In genomic region chr13:73204916-73205315, GRCh38 we compare ENCODE assay signal across 29 cellular contexts.
"Had no signal": no experiment of that assay in that cellular context is flagged by ENCODE, and none has a peak within 500 bp of the region (broad histone marks: within the 10 kb centered on the region; RNA-seq: fewer than 3 reads in every experiment).

No MANE protein-coding gene starts in this region.

- H3K4me1 Mint-ChIP-seq: mesothelial cell of epicardium; naive thymus-derived CD4-positive, alpha-beta T cell; stimulated activated naive B cell treated with anti-CD40 and anti-IgM and Interleukin-4, amounts not matched to agents 10 μg/mL and 1 μg/mL and 100 μg/mL, for 72 hours had no signal

- H3K4me1 ChIP-seq: left lung, testis, thyroid gland, upper lobe of left lung had no signal

- H3K27ac Mint-ChIP-seq: mesothelial cell of epicardium; naive thymus-derived CD4-positive, alpha-beta T cell; natural killer cell treated with Interleukin-12 subunit alpha and Interleukin-12 subunit beta and Interleukin-15 and Interleukin-18, amount 100 ng/mL, for 72 hours; stimulated activated naive B cell treated with anti-CD40 and anti-IgM and Interleukin-4, amounts not matched to agents 10 μg/mL and 1 μg/mL and 100 μg/mL, for 72 hours had no signal

- H3K9me3 Mint-ChIP-seq: mesothelial cell of epicardium; natural killer cell treated with Interleukin-12 subunit alpha and Interleukin-12 subunit beta and Interleukin-15 and Interleukin-18, amount 100 ng/mL, for 72 hours had no signal

- H3K9me3 ChIP-seq: left lung, pancreas, prostate gland, stomach, testis, thyroid gland, transverse colon, upper lobe of left lung, vagina had no signal

- H3K36me3 Mint-ChIP-seq: mesothelial cell of epicardium; natural killer cell treated with Interleukin-12 subunit alpha and Interleukin-12 subunit beta and Interleukin-15 and Interleukin-18, amount 100 ng/mL, for 72 hours; stimulated activated naive B cell treated with anti-CD40 and anti-IgM and Interleukin-4, amounts not matched to agents 10 μg/mL and 1 μg/mL and 100 μg/mL, for 72 hours had no signal

- H3K4me3 Mint-ChIP-seq: mesothelial cell of epicardium; naive thymus-derived CD4-positive, alpha-beta T cell; natural killer cell treated with Interleukin-12 subunit alpha and Interleukin-12 subunit beta and Interleukin-15 and Interleukin-18, amount 100 ng/mL, for 72 hours; stimulated activated naive B cell treated with anti-CD40 and anti-IgM and Interleukin-4, amounts not matched to agents 10 μg/mL and 1 μg/mL and 100 μg/mL, for 72 hours had no signal

- H3K27ac ChIP-seq: left lung, pancreas, prostate gland, skin epidermis, stomach, testis, thyroid gland, upper lobe of left lung, vagina had no signal

- H3K27me3 ChIP-seq: left lung, pancreas, stomach, testis, thyroid gland, transverse colon, upper lobe of left lung, vagina had no signal

- H3K36me3 ChIP-seq: left lung, pancreas, prostate gland, stomach, thyroid gland, transverse colon, upper lobe of left lung, vagina had no signal

- ATAC-seq: left cardiac atrium; left lung; naive thymus-derived CD4-positive, alpha-beta T cell; natural killer cell treated with Interleukin-12 subunit alpha and Interleukin-12 subunit beta and Interleukin-15 and Interleukin-18, amount 100 ng/mL, for 72 hours; pancreas; right cardiac atrium; sciatic nerve; stimulated activated naive B cell treated with anti-CD40 and anti-IgM and Interleukin-4, amounts not matched to agents 10 μg/mL and 1 μg/mL and 100 μg/mL, for 72 hours; stimulated activated naive CD8-positive, alpha-beta T cell treated with anti-CD3 and anti-CD28 coated beads, Interleukin-15, Interleukin-2, amounts not matched to agents 100 U/mL and 50 U/mL, for 24 hours had no signal

- H3K4me3 ChIP-seq: left lung, lung, pancreas, prostate gland, skin epidermis, stomach, testis, thyroid gland, transverse colon, upper lobe of left lung, vagina had no signal

- DNase-seq: hippocampal formation; kidney glomerular epithelial cell; left cardiac atrium; left lung; mesendoderm; naive thymus-derived CD4-positive, alpha-beta T cell; nucleus accumbens; pancreas; posterior cingulate gyrus; retina; right cardiac atrium; stimulated activated CD4-positive, alpha-beta T cell treated with anti-CD3 and anti-CD28 coated beads, Interleukin-12 subunit alpha, Interleukin-12 subunit beta, amount 100 ng/mL, for 4 hours; stimulated activated CD4-positive, alpha-beta T cell treated with anti-CD3 and anti-CD28 coated beads, Interleukin-15, amount 100 ng/mL, for 24 hours; stimulated activated CD4-positive, alpha-beta T cell treated with anti-CD3 and anti-CD28 coated beads, Interleukin-2, amount 100 ng/mL, for 24 hours; stimulated activated CD4-positive, alpha-beta T cell treated with anti-CD3 and anti-CD28 coated beads, Interleukin-4, amount 100 ng/mL, for 1 hour; stimulated activated naive B cell treated with anti-CD40 and anti-IgM and Interleukin-4, amounts not matched to agents 10 μg/mL and 1 μg/mL and 100 μg/mL, for 72 hours; stimulated activated naive CD8-positive, alpha-beta T cell treated with anti-CD3 and anti-CD28 coated beads, Interleukin-15, Interleukin-2, amounts not matched to agents 100 U/mL and 50 U/mL, for 24 hours; stomach; testis; thyroid gland; transverse colon; upper lobe of left lung had no signal
